Comparison of ENCODE assay signal across 9 cellular contexts in the genomic region with DNA sequence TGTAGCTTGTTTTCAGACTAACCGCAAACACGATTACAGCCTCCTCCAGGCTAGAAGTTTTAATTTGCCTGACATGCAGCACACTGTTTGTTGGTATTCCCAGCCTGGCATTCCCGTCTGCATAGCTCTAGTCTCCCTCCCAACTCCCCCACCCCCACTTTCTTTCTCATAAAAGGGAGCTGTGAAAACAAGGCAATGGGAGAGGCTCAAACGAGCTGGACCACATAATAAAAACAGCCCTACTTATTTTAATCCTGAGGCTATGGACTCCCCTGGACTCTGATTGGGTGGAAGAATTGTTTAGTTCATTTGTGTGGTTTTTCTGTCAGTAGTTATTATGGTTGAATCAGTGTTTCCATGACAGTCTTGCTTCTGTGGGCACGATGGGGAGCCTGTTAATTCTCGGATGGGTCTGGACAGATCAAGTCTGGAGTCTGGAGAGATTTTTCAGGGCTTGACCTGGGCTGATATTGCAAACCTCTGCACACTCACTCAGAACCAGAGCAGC. TPM values are rescaled to one million over a fixed set of nuclear protein-coding genes. Genes with fewer than 3 reads are reported as not detected.
DNase-seq lines count a peak whose midpoint lies in the region; ATAC-seq and TF ChIP-seq lines count a peak whose summit lies in the region.
"Had no signal": no experiment of that assay in that cellular context is flagged by ENCODE, and none has a peak within 500 bp of the region (broad histone marks: within the 10 kb centered on the region; RNA-seq: fewer than 3 reads in every experiment).

No MANE protein-coding gene starts in this region.

- no peak for TF ChIP-seq EP300 in transverse colon (IDR thresholded peaks at IDR 0.05; ENCODE audit: low read depth)

- in situ Hi-C loops in transverse colon (cut with MboI; ENCODE audit: low pct_ligation_motif_present in 1 of 4, low pct_unique_long_range_greater_than_20kb in 1 of 4, low sequenced_read_pairs in 3 of 4): no loop called here

- DNase-seq in Daoy (ENCODE audit: low read depth) (peak; percentile 83), NCI-H69 (lab: John Stamatoyannopoulos, UW) (peak; percentile 35), dermis microvascular lymphatic vessel endothelial cell (ENCODE audit: low read depth in 2 of 2) (peak; percentile 23 to 59), memory B cell (ENCODE audit: low spot score in 2 of 2) (no peak), transverse colon (no peak), NCI-H345 treated with DMSO at 0.1 percent for 48 hours (lab: John Stamatoyannopoulos, UW; ENCODE audit: unreplicated experiment) (no peak), posterior vena cava (ENCODE audit: low spot score) (no peak)

- peaks cover 11% of the 10 kb centered on the region for H3K27me3 ChIP-seq in transverse colon

- H3K4me1 ChIP-seq in transverse colon: peaks cover 0 to 20% (median 17%) of the 10 kb centered on the region in 4 donors

- TF ChIP-seq POLR2A in transverse colon (IDR thresholded peaks at IDR 0.05): peak; percentile 6

- 21 to 25% methylated on average over 3 to 6 of the region's 6 CpGs for WGBS in transverse colon (ENCODE audit: low coverage in 1 of 2), 2 donors

- H3K4me1 Mint-ChIP-seq in memory B cell: peaks cover 14% of the 10 kb centered on the region

- peak overlapping the region; percentile 92 for H3K4me3 Mint-ChIP-seq in memory B cell

- peaks cover 11% of the 10 kb centered on the region for H3K27me3 Mint-ChIP-seq in memory B cell

- H3K36me3 ChIP-seq in transverse colon: no peaks in the 10 kb centered on the region

- H3K9me3 ChIP-seq in transverse colon: no peaks in the 10 kb centered on the region

- H3K9me3 Mint-ChIP-seq in memory B cell: no peaks in the 10 kb centered on the region

- peak overlapping the region; percentile 63 to 83 (median 64) for H3K4me3 ChIP-seq in transverse colon

- no peak for ATAC-seq in memory B cell (ENCODE audit: low read depth)
- ATAC-seq in HG03565 (IDR thresholded peaks at IDR 0.05; ENCODE audit: unreplicated experiment): no peak

- peak overlapping the region; percentile 84 to 96 (median 88) for H3K27ac ChIP-seq in transverse colon
- H3K27ac ChIP-seq: KMS-11 had no signal

- TF ChIP-seq CTCF in transverse colon (IDR thresholded peaks at IDR 0.05): no peak

- intact Hi-C loops in transverse colon (cut with DNase I; ENCODE audit: low total_unique reads) (loop anchor here (5.0 kb wide), 1 partner anchor 59 kb away; no protein-coding TSS in a partner anchor), posterior vena cava (cut with DNase I) (no loop called here)

- H3K27ac Mint-ChIP-seq in memory B cell: no peak overlapping the region

- peaks cover 3% of the 10 kb centered on the region for H3K36me3 Mint-ChIP-seq in memory B cell

RNA-seq across cellular contexts. Expression of gene STON1, which starts 1.2 kb away (rescaled TPM):
- 1.7 and 3.3 TPM in 2 replicates for total RNA-seq in Daoy (2014; rRNA removed; shearing (Covaris generic))
- total RNA-seq in dermis microvascular lymphatic vessel endothelial cell: 1.8 and 2.1 TPM in 2 replicates
- 10 to 100 TPM; 21.4 to 39.2 (median 27.1) TPM for total RNA-seq in transverse colon
- 10 to 100 TPM; 44.7 to 47.9 TPM for total RNA-seq in posterior vena cava

Comparison
In these comparisons a context has a peak if more than half of its experiments do, and no peak if none do; other contexts are left out.
1. DNase-seq: peak in Daoy (single experiment), NCI-H69 (single experiment) and dermis microvascular lymphatic vessel endothelial cell (2 of 2); none in memory B cell (0 of 2), transverse colon (single experiment), NCI-H345 treated with DMSO at 0.1 percent for 48 hours (single experiment) and posterior vena cava (single experiment).